In genomic region chr16:79768594-79768993, GRCh38 we compare ENCODE assay signal across 10 cellular contexts.
DNase-seq lines count a peak whose midpoint lies in the region; ATAC-seq, FAIRE-seq and TF ChIP-seq lines count a peak whose summit lies in the region.
"Had no signal": no experiment of that assay in that cellular context is flagged by ENCODE, and none has a peak within 500 bp of the region (broad histone marks: within the 10 kb centered on the region; RNA-seq: fewer than 3 reads in every experiment).

No MANE protein-coding gene starts in this region.

- H3K4me2 ChIP-seq in parathyroid adenoma (ENCODE audit: low read length) = peak overlapping the region; percentile 47

- intact Hi-C loops in Panc1 (cut with micrococcal nuclease; ENCODE audit: unreplicated experiment) = loop anchor here (5.0 kb wide), 1 partner anchor 381 kb away; no protein-coding TSS in a partner anchor

- H3K27me3 ChIP-seq in Panc1 (ENCODE audit: control insufficient read depth, insufficient read depth, low read length) (no peaks in the 10 kb centered on the region), parathyroid adenoma (ENCODE audit: control insufficient read depth, insufficient read depth, low read length) (no peaks in the 10 kb centered on the region)

- CTCF ChIA-PET in Panc1 (lab: Charles Lee) = no interaction called here

- H3K4me3 ChIP-seq in AG09309 (ENCODE audit: control insufficient read depth, low read depth, low read length) (peak overlapping the region; percentile 17), Panc1 (ENCODE audit: low read depth in 2 of 2, low read length in 2 of 2) (peak overlapping the region in 1 of 2 experiments; percentile 33; a peak in 2 of 4 replicates), foreskin fibroblast (ENCODE audit: low read depth in 1 of 2, low read length in 2 of 2) (peak overlapping the region; percentile 35 to 55), parathyroid adenoma (ENCODE audit: low read depth, low read length) (no peak overlapping the region)

- TF ChIP-seq CTCF in AG09309 (IDR thresholded peaks at IDR 0.05; ENCODE audit: control insufficient read depth, insufficient read depth, low read depth, low read length, missing control alignments) = no peak
- TF ChIP-seq CTCF in Panc1 (IDR thresholded peaks at IDR 0.05) = no peak
- TF ChIP-seq CTCF in foreskin fibroblast (IDR thresholded peaks at IDR 0.05; ENCODE audit: low read depth, low read length) = no peak
- no peak for TF ChIP-seq CTCF in parathyroid adenoma (IDR thresholded peaks at IDR 0.05)

- H3K36me3 ChIP-seq in Panc1 (ENCODE audit: control insufficient read depth, insufficient read depth, low read length) = no peaks in the 10 kb centered on the region
- H3K36me3 ChIP-seq in parathyroid adenoma (ENCODE audit: control insufficient read depth, insufficient read depth, low read length) = no peaks in the 10 kb centered on the region

- no peaks in the 10 kb centered on the region for H3K4me1 ChIP-seq in Panc1 (ENCODE audit: control insufficient read depth, insufficient read depth, low read length)
- H3K4me1 ChIP-seq in parathyroid adenoma = peaks cover 20% of the 10 kb centered on the region

- peak overlapping the region; percentile 98 for H2AFZ ChIP-seq in parathyroid adenoma

- ATAC-seq in Panc1 (0 out of 2 replicates have a peak, but pooled peaks have one; percentile 26), HG02588 (IDR thresholded peaks at IDR 0.05; ENCODE audit: unreplicated experiment) (no peak)
- ATAC-seq in activated CD4-positive, CD25-positive, alpha-beta regulatory T cell treated with anti-CD3 and anti-CD28 coated beads, Interleukin-2, amount 50 U/mL, for 24 hours = no peak

- no peak overlapping the region for H3K27ac ChIP-seq in Panc1 (ENCODE audit: low read length)
- peak overlapping the region; percentile 62 for H3K27ac ChIP-seq in parathyroid adenoma

- BruUV-seq in Panc1 (replicated peaks; lab: Mats Ljungman, UMichigan) = no TSS peak

- in situ Hi-C loops in Panc1 (cut with HindIII; ENCODE audit: low pct_unique_long_range_greater_than_20kb, low sequenced_read_pairs) = no loop called here

- H3K79me2 ChIP-seq in parathyroid adenoma = no peaks in the 10 kb centered on the region

- POLR2A ChIA-PET in Panc1 (lab: Charles Lee) = no interaction called here

- H3K9ac ChIP-seq in parathyroid adenoma = no peak overlapping the region

- no peak for DNase-seq in AG09309 (ENCODE audit: low read depth)
- DNase-seq in Panc1 (ENCODE audit: low read depth, low spot score) = no peak
- DNase-seq in foreskin fibroblast = peak in 1 of 2 donors; percentile 20
- no peak for DNase-seq in GDM1 (lab: John Stamatoyannopoulos, UW)
- no peak for DNase-seq in frontal cortex (ENCODE audit: low spot score in 2 of 2)
- DNase-seq: activated CD4-positive, alpha-beta T cell treated with anti-CD3 and anti-CD28 coated beads for 1 hour; NCI-H446 had no signal

- no peak for FAIRE-seq in frontal cortex (lab: Jason Lieb, UNC)

- no peaks in the 10 kb centered on the region for H3K9me3 ChIP-seq in Panc1 (ENCODE audit: control insufficient read depth, insufficient read depth, low read depth, low read length)
- no peaks in the 10 kb centered on the region for H3K9me3 ChIP-seq in parathyroid adenoma (ENCODE audit: control insufficient read depth, low read length)
